1 cellular context compared by ENCODE assay signal in the genomic region with DNA sequence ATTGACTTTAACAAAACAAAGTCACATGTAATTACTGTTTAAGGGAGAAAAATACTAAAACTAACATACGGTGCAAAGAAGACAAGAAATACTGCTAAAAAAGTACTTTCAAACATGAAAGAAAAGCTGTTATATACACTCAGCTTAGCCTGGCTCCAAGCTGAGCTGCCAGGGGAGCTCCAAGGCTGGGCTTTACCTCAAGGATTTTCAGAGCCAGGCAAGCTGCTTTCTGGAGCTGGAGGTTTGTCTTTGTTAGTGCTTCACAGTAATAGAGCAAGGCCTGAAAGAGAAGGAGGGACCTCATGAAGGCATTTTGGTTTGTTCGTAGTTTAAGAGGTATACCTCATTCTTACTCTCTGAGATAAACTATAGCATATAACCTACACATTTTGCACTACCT.
TF ChIP-seq lines count a peak whose summit lies in the region.

No MANE protein-coding gene starts in this region.

TF ChIP-seq in GM23338, 12 proteins besides CTCF, POLR2A, EP300 and RAD21:
- no peak for TF ChIP-seq NANOG (IDR thresholded peaks at IDR 0.05; ENCODE audit: borderline replicate concordance)
- no peak for TF ChIP-seq ZNF114 (CRISPR knock-in tag; IDR thresholded peaks at IDR 0.05)
- TF ChIP-seq ZNF331 (CRISPR knock-in tag; IDR thresholded peaks at IDR 0.05; ENCODE audit: low read depth): no peak
- no peak for TF ChIP-seq EZH2 (IDR thresholded peaks at IDR 0.05; ENCODE audit: low read depth, unreplicated experiment)
- TF ChIP-seq, protein P1, sequence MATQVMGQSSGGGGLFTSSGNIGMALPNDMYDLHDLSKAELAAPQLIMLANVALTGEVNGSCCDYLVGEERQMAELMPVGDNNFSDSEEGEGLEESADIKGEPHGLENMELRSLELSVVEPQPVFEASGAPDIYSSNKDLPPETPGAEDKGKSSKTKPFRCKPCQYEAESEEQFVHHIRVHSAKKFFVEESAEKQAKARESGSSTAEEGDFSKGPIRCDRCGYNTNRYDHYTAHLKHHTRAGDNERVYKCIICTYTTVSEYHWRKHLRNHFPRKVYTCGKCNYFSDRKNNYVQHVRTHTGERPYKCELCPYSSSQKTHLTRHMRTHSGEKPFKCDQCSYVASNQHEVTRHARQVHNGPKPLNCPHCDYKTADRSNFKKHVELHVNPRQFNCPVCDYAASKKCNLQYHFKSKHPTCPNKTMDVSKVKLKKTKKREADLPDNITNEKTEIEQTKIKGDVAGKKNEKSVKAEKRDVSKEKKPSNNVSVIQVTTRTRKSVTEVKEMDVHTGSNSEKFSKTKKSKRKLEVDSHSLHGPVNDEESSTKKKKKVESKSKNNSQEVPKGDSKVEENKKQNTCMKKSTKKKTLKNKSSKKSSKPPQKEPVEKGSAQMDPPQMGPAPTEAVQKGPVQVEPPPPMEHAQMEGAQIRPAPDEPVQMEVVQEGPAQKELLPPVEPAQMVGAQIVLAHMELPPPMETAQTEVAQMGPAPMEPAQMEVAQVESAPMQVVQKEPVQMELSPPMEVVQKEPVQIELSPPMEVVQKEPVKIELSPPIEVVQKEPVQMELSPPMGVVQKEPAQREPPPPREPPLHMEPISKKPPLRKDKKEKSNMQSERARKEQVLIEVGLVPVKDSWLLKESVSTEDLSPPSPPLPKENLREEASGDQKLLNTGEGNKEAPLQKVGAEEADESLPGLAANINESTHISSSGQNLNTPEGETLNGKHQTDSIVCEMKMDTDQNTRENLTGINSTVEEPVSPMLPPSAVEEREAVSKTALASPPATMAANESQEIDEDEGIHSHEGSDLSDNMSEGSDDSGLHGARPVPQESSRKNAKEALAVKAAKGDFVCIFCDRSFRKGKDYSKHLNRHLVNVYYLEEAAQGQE (IDR thresholded peaks at IDR 0.05; ENCODE audit: unreplicated experiment): no peak
